In genomic region chr4:154984148-154984547, GRCh38 we compare ENCODE assay signal across 13 cellular contexts.
DNase-seq lines count a peak whose midpoint lies in the region; ATAC-seq and TF ChIP-seq lines count a peak whose summit lies in the region.
"Had no signal": no experiment of that assay in that cellular context is flagged by ENCODE, and none has a peak within 500 bp of the region (broad histone marks: within the 10 kb centered on the region; RNA-seq: fewer than 3 reads in every experiment).

No MANE protein-coding gene starts in this region.

- H3K9me3 ChIP-seq in adipocyte (ENCODE audit: control insufficient read depth, low read length), result peaks cover 6% of the 10 kb centered on the region

- intact Hi-C loops in left cardiac atrium (cut with DNase I), result no loop called here

- peak overlapping the region; percentile 13 for H3K9ac ChIP-seq in adipocyte (ENCODE audit: low read length)

- H3K4me3 ChIP-seq in adipocyte (ENCODE audit: low read length), result no peak overlapping the region
- no peak overlapping the region for H3K4me3 ChIP-seq in foreskin fibroblast (ENCODE audit: low read depth in 1 of 2, low read length in 2 of 2)

- no peak for TF ChIP-seq CTCF in foreskin fibroblast (IDR thresholded peaks at IDR 0.05; ENCODE audit: low read depth, low read length)

- H3K27me3 ChIP-seq in adipocyte (replicated peaks; ENCODE audit: control insufficient read depth, insufficient read depth, low read length), result no peaks in the 10 kb centered on the region

- DNase-seq in adipocyte (ENCODE audit: low read depth), result no peak
- no peak for DNase-seq in foreskin fibroblast
- no peak for DNase-seq in left cardiac atrium
- DNase-seq in COLO668 (lab: John Stamatoyannopoulos, UW; ENCODE audit: unreplicated experiment), result no peak
- no peak for DNase-seq in T1000 (lab: John Stamatoyannopoulos, UW)
- DNase-seq: CD8-positive, alpha-beta memory T cell; naive B cell; NCI-H1105 treated with DMSO at 0.1 percent for 48 hours; T-helper 9 cell had no signal

- H3K36me3 ChIP-seq in adipocyte (ENCODE audit: control insufficient read depth, insufficient read depth, low read length, severe bottlenecking), result no peaks in the 10 kb centered on the region

- peaks cover 29% of the 10 kb centered on the region for H3K4me1 ChIP-seq in adipocyte (ENCODE audit: control insufficient read depth, insufficient read depth, low read length)

- peak; percentile 96 for ATAC-seq in GM18909 (IDR thresholded peaks at IDR 0.05; ENCODE audit: poor library complexity, unreplicated experiment)
- ATAC-seq in GM21723 (IDR thresholded peaks at IDR 0.05; ENCODE audit: unreplicated experiment), result peak; percentile 93
- peak; percentile 99 for ATAC-seq in HG03159 (IDR thresholded peaks at IDR 0.05; ENCODE audit: unreplicated experiment)
- no peak for ATAC-seq in left cardiac atrium
- ATAC-seq: stimulated activated effector memory CD8-positive, alpha-beta T cell treated with anti-CD3 and anti-CD28 coated beads, Interleukin-12 subunit alpha, Interleukin-12 subunit beta, amount 100 ng/mL, for 72 hours had no signal

Comparison
In these comparisons a context has a peak if more than half of its experiments do, and no peak if none do; other contexts are left out.
1. ATAC-seq: peak in GM18909 (single experiment), GM21723 (single experiment) and HG03159 (single experiment); none in left cardiac atrium (0 of 2).